8 cellular contexts compared by ENCODE assay signal in the genomic region with DNA sequence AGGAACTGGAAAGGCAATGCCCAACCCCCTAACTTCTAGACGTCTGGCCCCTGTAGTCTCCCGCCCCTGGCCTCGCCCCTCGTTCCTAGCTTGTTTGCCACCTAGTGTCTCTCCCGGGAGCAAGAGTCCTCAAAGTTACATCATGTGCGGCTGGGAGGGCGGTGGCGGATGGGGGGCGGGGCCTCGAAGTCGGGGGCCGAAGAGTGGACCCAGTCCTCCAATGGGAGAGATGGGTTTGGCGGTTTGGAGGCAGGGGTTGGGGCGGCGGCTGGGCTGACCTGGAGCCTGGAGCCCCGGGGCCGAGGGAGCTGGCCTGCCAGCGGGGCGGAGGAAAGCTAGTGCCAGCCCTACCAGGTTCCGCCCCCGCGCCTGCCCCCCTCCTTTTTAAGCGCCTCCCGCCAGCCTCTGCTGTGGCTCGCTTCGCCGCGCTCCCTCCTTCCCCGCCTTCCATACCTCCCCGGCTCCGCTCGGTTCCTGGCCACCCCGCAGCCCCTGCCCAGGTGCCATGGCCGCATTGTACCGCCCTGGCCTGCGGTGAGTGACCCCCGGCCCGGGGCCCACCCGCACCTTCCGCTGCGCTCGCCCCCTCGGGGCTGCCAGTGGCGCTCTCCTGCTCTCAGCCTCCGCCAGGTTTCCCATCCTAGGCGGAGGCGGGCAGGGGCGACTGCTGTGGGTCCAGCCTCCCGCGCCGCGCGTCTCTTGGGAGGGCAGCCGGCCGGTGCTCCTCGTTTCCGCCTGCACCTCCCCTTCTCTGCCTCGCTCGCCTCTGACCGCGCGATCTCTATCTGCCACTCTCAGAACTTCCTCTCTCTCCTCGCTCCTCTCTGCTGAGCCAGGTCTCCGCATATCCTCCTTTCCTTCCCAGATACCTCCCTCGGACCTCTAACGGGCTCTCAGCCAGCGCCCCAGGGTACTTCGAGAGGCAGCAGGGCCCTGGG. TPM values are rescaled to one million over a fixed set of nuclear protein-coding genes. Genes with fewer than 3 reads are reported as not detected.
DNase-seq lines count a peak whose midpoint lies in the region; ATAC-seq and TF ChIP-seq lines count a peak whose summit lies in the region.

A gene (plus strand): TSS at position 411 of the 938 bp plus-strand sequence. CDS start 95 bp downstream, at position 506.

- TF ChIP-seq CTCF in KMS-11 (conservative IDR thresholded peaks at IDR 0.05; ENCODE audit: low read depth, low read length): no peak

- H3K79me2 ChIP-seq in KMS-11 (ENCODE audit: insufficient read depth, low read depth): peaks cover 8% of the 10 kb centered on the region; the same call in 1 of the 2 replicates

- peak within 1 kb of the TSS; percentile 71 for H2AFZ ChIP-seq in KMS-11 (ENCODE audit: low read depth)

- no peaks in the 10 kb centered on the region for H3K36me3 ChIP-seq in KMS-11 (ENCODE audit: insufficient read depth)

- no peak within 1 kb of the TSS for H3K4me3 ChIP-seq in KMS-11 (IDR thresholded peaks at IDR 0.05; ENCODE audit: insufficient read depth, low read depth, low read length)

- H3K9ac ChIP-seq in KMS-11: peak within 1 kb of the TSS; percentile 78

- H3K27ac Mint-ChIP-seq in natural killer cell treated with Interleukin-12 subunit alpha and Interleukin-12 subunit beta and Interleukin-15 and Interleukin-18, amount 100 ng/mL, for 72 hours: peak within 1 kb of the TSS; percentile 94 to 96
- peak within 1 kb of the TSS; percentile 97 for H3K27ac Mint-ChIP-seq in stimulated activated naive CD8-positive, alpha-beta T cell treated with anti-CD3 and anti-CD28 coated beads, Interleukin-15, Interleukin-2, amounts not matched to agents 100 ng/mL and 50 ng/mL, for 24 hours

- H3K9me3 Mint-ChIP-seq in natural killer cell treated with Interleukin-12 subunit alpha and Interleukin-12 subunit beta and Interleukin-15 and Interleukin-18, amount 100 ng/mL, for 72 hours: no peaks in the 10 kb centered on the region
- no peaks in the 10 kb centered on the region for H3K9me3 Mint-ChIP-seq in stimulated activated naive CD8-positive, alpha-beta T cell treated with anti-CD3 and anti-CD28 coated beads, Interleukin-15, Interleukin-2, amounts not matched to agents 100 ng/mL and 50 ng/mL, for 24 hours

- no peaks in the 10 kb centered on the region for H3K27me3 Mint-ChIP-seq in natural killer cell treated with Interleukin-12 subunit alpha and Interleukin-12 subunit beta and Interleukin-15 and Interleukin-18, amount 100 ng/mL, for 72 hours
- no peaks in the 10 kb centered on the region for H3K27me3 Mint-ChIP-seq in stimulated activated naive CD8-positive, alpha-beta T cell treated with anti-CD3 and anti-CD28 coated beads, Interleukin-15, Interleukin-2, amounts not matched to agents 100 ng/mL and 50 ng/mL, for 24 hours

- DNase-seq in DMS 273 (lab: John Stamatoyannopoulos, UW; ENCODE audit: unreplicated experiment): peak; percentile 96
- DNase-seq in RPMI7951 (ENCODE audit: low read depth): peak; percentile 91
- peak; percentile 42 to 82 for DNase-seq in activated T-helper 1 cell treated with anti-CD3 and anti-CD28 coated beads, Interleukin-2, amount 50 U/mL, for 16 hours (ENCODE audit: low read depth in 1 of 2, low spot score in 1 of 2)
- peak; percentile 81 for DNase-seq in fibroblast of peridontal ligament (ENCODE audit: extremely low read depth)
- DNase-seq in natural killer cell treated with Interleukin-12 subunit alpha and Interleukin-12 subunit beta and Interleukin-15 and Interleukin-18, amount 100 ng/mL, for 72 hours (ENCODE audit: low spot score): peak; percentile 90

- peaks cover 19% of the 10 kb centered on the region for H3K4me1 ChIP-seq in KMS-11 (ENCODE audit: low read depth, poor library complexity, severe bottlenecking)

- H3K4me2 ChIP-seq in KMS-11: peak within 1 kb of the TSS; percentile 82

- peak within 1 kb of the TSS; percentile 93 for H3K4me3 Mint-ChIP-seq in natural killer cell treated with Interleukin-12 subunit alpha and Interleukin-12 subunit beta and Interleukin-15 and Interleukin-18, amount 100 ng/mL, for 72 hours
- H3K4me3 Mint-ChIP-seq in stimulated activated naive CD8-positive, alpha-beta T cell treated with anti-CD3 and anti-CD28 coated beads, Interleukin-15, Interleukin-2, amounts not matched to agents 100 ng/mL and 50 ng/mL, for 24 hours: peak within 1 kb of the TSS; percentile 95

- H3K27me3 ChIP-seq in KMS-11 (ENCODE audit: insufficient read depth, low read depth): no peaks in the 10 kb centered on the region

- H4K20me1 ChIP-seq in KMS-11 (ENCODE audit: insufficient read depth): no peaks in the 10 kb centered on the region

- H3K27ac ChIP-seq in KMS-11: peak within 1 kb of the TSS; percentile 57

- peaks cover 31 to 37% of the 10 kb centered on the region in 2 donors for H3K4me1 Mint-ChIP-seq in natural killer cell treated with Interleukin-12 subunit alpha and Interleukin-12 subunit beta and Interleukin-15 and Interleukin-18, amount 100 ng/mL, for 72 hours (ENCODE audit: low read depth in 2 of 2)
- H3K4me1 Mint-ChIP-seq in stimulated activated naive CD8-positive, alpha-beta T cell treated with anti-CD3 and anti-CD28 coated beads, Interleukin-15, Interleukin-2, amounts not matched to agents 100 ng/mL and 50 ng/mL, for 24 hours (ENCODE audit: low read depth): peaks cover 26% of the 10 kb centered on the region

- peak; percentile 39 for ATAC-seq in GM21717 (IDR thresholded peaks at IDR 0.05; ENCODE audit: unreplicated experiment)
- peak; percentile 86 to 91 for ATAC-seq in natural killer cell treated with Interleukin-12 subunit alpha and Interleukin-12 subunit beta and Interleukin-15 and Interleukin-18, amount 100 ng/mL, for 72 hours

- no peaks in the 10 kb centered on the region for H3K36me3 Mint-ChIP-seq in natural killer cell treated with Interleukin-12 subunit alpha and Interleukin-12 subunit beta and Interleukin-15 and Interleukin-18, amount 100 ng/mL, for 72 hours
- H3K36me3 Mint-ChIP-seq in stimulated activated naive CD8-positive, alpha-beta T cell treated with anti-CD3 and anti-CD28 coated beads, Interleukin-15, Interleukin-2, amounts not matched to agents 100 ng/mL and 50 ng/mL, for 24 hours (ENCODE audit: low read depth): peaks cover 23% of the 10 kb centered on the region

RNA-seq across cellular contexts. Expression of the gene that starts here (rescaled TPM):
- total RNA-seq in RPMI7951 (2014; rRNA removed; shearing (Covaris generic)): 12.3 and 12.5 TPM in 2 replicates
- total RNA-seq in natural killer cell treated with Interleukin-12 subunit alpha and Interleukin-12 subunit beta and Interleukin-15 and Interleukin-18, amount 100 ng/mL, for 72 hours: 10 to 100 TPM; 30.4 to 68.3 TPM
